In genomic region chr5:21919417-21920022, GRCh38 we compare ENCODE assay signal across 8 cellular contexts.
DNase-seq lines count a peak whose midpoint lies in the region; ATAC-seq, FAIRE-seq and TF ChIP-seq lines count a peak whose summit lies in the region.

No MANE protein-coding gene starts in this region.

- RAD21 ChIA-PET in GM12878 (lab: Charles Lee; ENCODE audit: unreplicated experiment), result no interaction called here

- POLR2A ChIA-PET in GM12878 (lab: Charles Lee), result no interaction called here

- no peaks in the 10 kb centered on the region; the same call in 1 of the 2 replicates for H4K20me1 ChIP-seq in GM12878 (ENCODE audit: control insufficient read depth, insufficient read depth)

- peak; percentile 90 for FAIRE-seq in GM12878 (lab: Jason Lieb, UNC)

- DNase-seq in DMS53 (lab: John Stamatoyannopoulos, UW) (peak; percentile 66), NCI-H345 treated with DMSO at 0.1 percent for 48 hours (lab: John Stamatoyannopoulos, UW; ENCODE audit: unreplicated experiment) (peak; percentile 39), GM12878 (ENCODE audit: low read depth, low spot score) (peak; percentile 13)
- no peak for DNase-seq in NK-92 treated with Interleukin-12 subunit alpha and Interleukin-12 subunit beta, amount 100 ng/mL, for 24 hours (lab: John Stamatoyannopoulos, UW)

- no peak for TF ChIP-seq POLR2A in GM12878 (IDR thresholded peaks at IDR 0.05; ENCODE audit: low read depth, low read length)

- no peaks in the 10 kb centered on the region for H3K9me3 ChIP-seq in GM12878 (replicated peaks; ENCODE audit: control insufficient read depth, insufficient read depth, low read length)
- no peaks in the 10 kb centered on the region for H3K9me3 ChIP-seq in liver (ENCODE audit: control insufficient read depth in 4 of 4, low read length in 3 of 4)

- TF ChIP-seq EP300 in GM12878 (IDR thresholded peaks at IDR 0.05; ENCODE audit: borderline replicate concordance in 1 of 2, control insufficient read depth in 1 of 2, low read depth in 2 of 2, low read length in 2 of 2), result no peak

- no TSS peak for BruUV-seq in GM12878 (replicated peaks; lab: Mats Ljungman, UMichigan)

- no peak overlapping the region for H2AFZ ChIP-seq in GM12878 (ENCODE audit: control insufficient read depth, low read depth, low read length)

- TF ChIP-seq RAD21 in GM12878 (IDR thresholded peaks at IDR 0.05; ENCODE audit: insufficient read depth, low read depth, low read length) (peak; percentile 75), liver (IDR thresholded peaks at IDR 0.05) (peak; percentile 67 to 75)

- intact Hi-C loops in GM12878 (cut with micrococcal nuclease; ENCODE audit: unreplicated experiment), result loop anchor here (5.0 to 10.0 kb wide), 2 partner anchors 97 to 765 kb away; no protein-coding TSS in a partner anchor

- H3K9ac ChIP-seq in GM12878 (ENCODE audit: control insufficient read depth, insufficient read depth, low read length) (no peak overlapping the region), liver (ENCODE audit: low read depth in 1 of 2, low read length in 2 of 2) (no peak overlapping the region)

- no peaks in the 10 kb centered on the region for H3K27me3 ChIP-seq in GM12878 (replicated peaks in 1 of 2; ENCODE audit: control insufficient read depth in 2 of 2, insufficient read depth in 2 of 2, low read length in 1 of 2)
- no peaks in the 10 kb centered on the region for H3K27me3 ChIP-seq in liver (ENCODE audit: control insufficient read depth in 4 of 4, insufficient read depth in 4 of 4, low read length in 3 of 4)

- TF ChIP-seq CTCF in GM12878 (IDR thresholded peaks at IDR 0.05 in 2 of 3, conservative IDR thresholded peaks at IDR 0.05 in 1 of 3; ENCODE audit: control insufficient read depth in 2 of 3, extremely low read depth in 1 of 3, insufficient read depth in 1 of 3, low read depth in 3 of 3, low read length in 3 of 3), result peak; percentile 62 to 81 (median 66)
- peak; percentile 56 for TF ChIP-seq CTCF in liver (IDR thresholded peaks at IDR 0.05; ENCODE audit: low read depth, low read length, missing input control)

- ATAC-seq in GM19455 (IDR thresholded peaks at IDR 0.05; ENCODE audit: unreplicated experiment) (peak; percentile 94), HG03342 (IDR thresholded peaks at IDR 0.05; ENCODE audit: unreplicated experiment) (peak; percentile 97), GM12878 (peak; percentile 95)
- ATAC-seq in activated CD4-positive, CD25-positive, alpha-beta regulatory T cell treated with anti-CD3 and anti-CD28 coated beads, Interleukin-2, amount 50 U/mL, for 24 hours, result no peak

- CTCF ChIA-PET in GM12878 (lab: Yijun Ruan, JAX), result interaction anchor here (0.5 to 1.5 kb wide), 7 partner anchors 11 to 301 kb away, joined by 3 to 4 read pairs (median 3); no protein-coding TSS in a partner anchor

- no peak overlapping the region for H3K4me2 ChIP-seq in GM12878 (ENCODE audit: control insufficient read depth, insufficient read depth)

- no peaks in the 10 kb centered on the region for H3K79me2 ChIP-seq in GM12878 (ENCODE audit: control insufficient read depth, insufficient read depth, low read length)

- H3K27ac ChIP-seq in GM12878 (ENCODE audit: control insufficient read depth, insufficient read depth) (no peak overlapping the region), liver (ENCODE audit: low read depth in 1 of 2, low read length in 2 of 2) (no peak overlapping the region)

- SMC1A ChIA-PET in GM12878 (lab: Charles Lee; ENCODE audit: uncharacterized antibody, unreplicated experiment), result no interaction called here

- in situ Hi-C loops in GM12878 (cut with MboI), result no loop called here

- no peaks in the 10 kb centered on the region for H3K36me3 ChIP-seq in GM12878 (ENCODE audit: control insufficient read depth in 2 of 2, insufficient read depth in 2 of 2, low read length in 1 of 2)
- H3K36me3 ChIP-seq in liver (ENCODE audit: control insufficient read depth in 4 of 4, insufficient read depth in 3 of 4, low read depth in 1 of 4, low read length in 3 of 4), result no peaks in the 10 kb centered on the region

- H3K4me3 ChIP-seq in GM12878 (no peak overlapping the region), liver (ENCODE audit: low read depth in 1 of 3, low read length in 3 of 3) (no peak overlapping the region)

- no peaks in the 10 kb centered on the region for H3K4me1 ChIP-seq in GM12878 (ENCODE audit: control insufficient read depth, insufficient read depth, low read length)
- H3K4me1 ChIP-seq in liver (ENCODE audit: control insufficient read depth in 4 of 4, insufficient read depth in 4 of 4, low read length in 3 of 4), result no peaks in the 10 kb centered on the region

- WGBS in GM12878 (ENCODE audit: insufficient coverage, insufficient replicate concordance, low lambda C conversion rate, missing lambda C conversion rate), result 14% methylated on average over 8 of the region's 8 CpGs
- 13% methylated on average over 8 of the region's 8 CpGs for WGBS in liver

TF ChIP-seq in GM12878, 131 proteins besides CTCF, POLR2A, EP300 and RAD21:
- TF ChIP-seq, protein P1, sequence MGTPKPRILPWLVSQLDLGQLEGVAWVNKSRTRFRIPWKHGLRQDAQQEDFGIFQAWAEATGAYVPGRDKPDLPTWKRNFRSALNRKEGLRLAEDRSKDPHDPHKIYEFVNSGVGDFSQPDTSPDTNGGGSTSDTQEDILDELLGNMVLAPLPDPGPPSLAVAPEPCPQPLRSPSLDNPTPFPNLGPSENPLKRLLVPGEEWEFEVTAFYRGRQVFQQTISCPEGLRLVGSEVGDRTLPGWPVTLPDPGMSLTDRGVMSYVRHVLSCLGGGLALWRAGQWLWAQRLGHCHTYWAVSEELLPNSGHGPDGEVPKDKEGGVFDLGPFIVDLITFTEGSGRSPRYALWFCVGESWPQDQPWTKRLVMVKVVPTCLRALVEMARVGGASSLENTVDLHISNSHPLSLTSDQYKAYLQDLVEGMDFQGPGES (IDR thresholded peaks at IDR 0.05), result no peak
- TF ChIP-seq SMC3 (IDR thresholded peaks at IDR 0.05; ENCODE audit: borderline replicate concordance, low read length) (peak; percentile 45; the same call in 1 of the 2 replicates), NR2C2 (IDR thresholded peaks at IDR 0.05; ENCODE audit: borderline replicate concordance, control insufficient read depth, insufficient read length, low read depth) (no peak), IRF5 (IDR thresholded peaks at IDR 0.05; ENCODE audit: borderline replicate concordance) (no peak)

TF ChIP-seq in liver, 16 proteins besides CTCF, POLR2A, EP300 and RAD21:
- TF ChIP-seq EGR1 (IDR thresholded peaks at IDR 0.05; ENCODE audit: low read depth in 2 of 2) (no peak), ATF3 (IDR thresholded peaks at IDR 0.05) (no peak)
- TF ChIP-seq, protein P2, sequence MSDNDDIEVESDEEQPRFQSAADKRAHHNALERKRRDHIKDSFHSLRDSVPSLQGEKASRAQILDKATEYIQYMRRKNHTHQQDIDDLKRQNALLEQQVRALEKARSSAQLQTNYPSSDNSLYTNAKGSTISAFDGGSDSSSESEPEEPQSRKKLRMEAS (IDR thresholded peaks at IDR 0.05), result peak; percentile 12

Comparison
In these comparisons a context has a peak if more than half of its experiments do, and no peak if none do; other contexts are left out.
1. ATAC-seq: peak in GM19455 (single experiment), HG03342 (single experiment) and GM12878 (single experiment); none in activated CD4-positive, CD25-positive, alpha-beta regulatory T cell treated with anti-CD3 and anti-CD28 coated beads, Interleukin-2, amount 50 U/mL, for 24 hours (0 of 2).